33 cellular contexts compared by ENCODE assay signal in the genomic region with DNA sequence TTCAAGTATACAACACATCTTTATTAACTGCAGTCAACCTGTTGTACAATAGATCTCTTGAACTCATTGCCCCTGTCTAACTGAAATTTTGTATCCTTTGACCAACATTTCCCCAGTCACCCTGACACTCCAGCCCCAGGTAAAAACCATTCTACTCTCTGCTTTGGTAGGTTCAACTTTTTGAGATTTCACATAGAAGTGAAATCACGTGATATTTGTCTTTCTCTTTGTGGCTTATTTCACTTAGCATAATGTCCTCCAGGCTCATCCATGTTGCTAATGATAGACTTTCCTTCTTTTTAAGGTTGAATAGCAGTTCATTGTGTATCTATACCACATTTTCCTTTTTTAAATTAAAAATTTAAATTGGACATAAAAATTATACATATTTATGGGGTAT.
DNase-seq lines count a peak whose midpoint lies in the region; ATAC-seq, FAIRE-seq and TF ChIP-seq lines count a peak whose summit lies in the region.
"Had no signal": no experiment of that assay in that cellular context is flagged by ENCODE, and none has a peak within 500 bp of the region (broad histone marks: within the 10 kb centered on the region; RNA-seq: fewer than 3 reads in every experiment).

No MANE protein-coding gene starts in this region.

- TF ChIP-seq EP300 in HepG2 (IDR thresholded peaks at IDR 0.05; ENCODE audit: low read depth in 2 of 2, low read length in 2 of 2) (no peak), HepG2 (CRISPR knock-in tag; IDR thresholded peaks at IDR 0.05; ENCODE audit: borderline replicate concordance) (no peak), K562 (IDR thresholded peaks at IDR 0.05; ENCODE audit: low read length) (no peak)

- 6% methylated on average over 1 of the region's 1 CpG for WGBS in HepG2 (ENCODE audit: low lambda C conversion rate)
- WGBS in right lobe of liver (ENCODE audit: insufficient coverage, low coverage, low lambda C conversion rate, missing lambda C conversion rate): 63% methylated on average over 1 of the region's 1 CpG
- 45% methylated on average over 1 of the region's 1 CpG for WGBS in K562 (ENCODE audit: insufficient coverage, low coverage, missing lambda C conversion rate)

- no peaks in the 10 kb centered on the region; the same call in 1 of the 2 replicates for H3K4me1 ChIP-seq in HepG2 (ENCODE audit: insufficient read depth, low read length)
- H3K4me1 ChIP-seq in right lobe of liver: peaks cover 0 to 3% (median 0%) of the 10 kb centered on the region in 4 donors
- peaks cover 0 to 21% of the 10 kb centered on the region in 2 experiments; a peak in 3 of 5 replicates for H3K4me1 ChIP-seq in K562 (replicated peaks in 1 of 2; ENCODE audit: control insufficient read depth in 2 of 2, insufficient read depth in 2 of 2, low read length in 2 of 2)
- H3K4me1 ChIP-seq: A549, BLaER1, Caco-2 had no signal

- TF ChIP-seq RAD21 in HepG2 (CRISPR knock-in tag; IDR thresholded peaks at IDR 0.05) (no peak), K562 (CRISPR knock-in tag; conservative IDR thresholded peaks at IDR 0.05 in 1 of 2, IDR thresholded peaks at IDR 0.05 in 1 of 2) (no peak)

- intact Hi-C loops in HepG2 (cut with micrococcal nuclease; ENCODE audit: unreplicated experiment) (no loop called here), right lobe of liver (cut with DNase I) (no loop called here), K562 (cut with micrococcal nuclease) (no loop called here)

- no peak overlapping the region for H3K27ac ChIP-seq in HepG2 (ENCODE audit: extremely low read length, insufficient read depth, low read length)
- H3K27ac ChIP-seq in right lobe of liver: no peak overlapping the region
- H3K27ac ChIP-seq in K562 (ENCODE audit: extremely low read depth, low read depth, low read length): no peak overlapping the region
- H3K27ac ChIP-seq: 22Rv1; A549; BLaER1; BLaER1 treated with 17β-estradiol and CSF1 and Interleukin-3, amounts not matched to agents 10 nM and 100 nM; C4-2B had no signal

- no peaks in the 10 kb centered on the region for H3K79me2 ChIP-seq in HepG2 (ENCODE audit: insufficient read depth, low read length)
- H3K79me2 ChIP-seq in K562 (ENCODE audit: control insufficient read depth, insufficient read depth, low read length): no peaks in the 10 kb centered on the region

- CTCF ChIA-PET in HepG2 (lab: Yijun Ruan, JAX; ENCODE audit: low intra/inter-chr PET ratio, low total read pairs): no interaction called here
- CTCF ChIA-PET in K562 (lab: Yijun Ruan, JAX; ENCODE audit: low intra/inter-chr PET ratio): no interaction called here

- H3K4me2 ChIP-seq in HepG2 (ENCODE audit: low read depth, low read length): no peak overlapping the region
- H3K4me2 ChIP-seq in K562 (ENCODE audit: insufficient read depth, low read length): no peak overlapping the region
- H3K4me2 ChIP-seq: A549; BLaER1; BLaER1 treated with 17β-estradiol and CSF1 and Interleukin-3, amounts not matched to agents 10 nM and 100 nM had no signal

- FAIRE-seq in HepG2 (lab: Jason Lieb, UNC) (no peak), K562 (lab: Jason Lieb, UNC) (no peak)
- FAIRE-seq: A204.1, A549, D721Med had no signal

- in situ Hi-C loops in HepG2 (cut with HindIII; ENCODE audit: extremely low pct_ligation_motif_present, low pct_unique_long_range_greater_than_20kb) (no loop called here), K562 (cut with MboI) (no loop called here)

- ATAC-seq in HepG2 (no peak), right lobe of liver (no peak), K562 (no peak), GM19397 (IDR thresholded peaks at IDR 0.05; ENCODE audit: unreplicated experiment) (no peak)
- ATAC-seq: A549; CD8-positive, alpha-beta T cell had no signal

- H3K9me1 ChIP-seq in K562 (ENCODE audit: control insufficient read depth, insufficient read depth, low read length): no peaks in the 10 kb centered on the region

- no peaks in the 10 kb centered on the region for H4K20me1 ChIP-seq in HepG2 (ENCODE audit: insufficient read depth, low read length)
- H4K20me1 ChIP-seq in K562 (replicated peaks; ENCODE audit: control insufficient read depth, insufficient read depth, low read length): no peaks in the 10 kb centered on the region
- H4K20me1 ChIP-seq: BLaER1; BLaER1 treated with 17β-estradiol and CSF1 and Interleukin-3, amounts not matched to agents 10 nM and 100 nM had no signal

- TF ChIP-seq POLR2A in HepG2 (IDR thresholded peaks at IDR 0.05; ENCODE audit: insufficient read depth in 1 of 2, low read depth in 2 of 2, low read length in 2 of 2) (no peak), right lobe of liver (IDR thresholded peaks at IDR 0.05) (no peak), K562 (conservative IDR thresholded peaks at IDR 0.05) (no peak)

- H3K9me3 ChIP-seq in HepG2 (ENCODE audit: low read length): no peaks in the 10 kb centered on the region
- H3K9me3 ChIP-seq in right lobe of liver: no peaks in the 10 kb centered on the region
- no peaks in the 10 kb centered on the region for H3K9me3 ChIP-seq in K562 (replicated peaks; ENCODE audit: control insufficient read depth, insufficient read depth, low read depth, low read length)
- H3K9me3 ChIP-seq: A549; BE2C; BLaER1; BLaER1 treated with 17β-estradiol and CSF1 and Interleukin-3, amounts not matched to agents 10 nM and 100 nM; Caco-2 had no signal

- H3K4me3 ChIP-seq in HepG2 (replicated peaks in 1 of 3; ENCODE audit: insufficient read depth in 1 of 3, low read depth in 2 of 3, low read length in 3 of 3) (no peak overlapping the region), right lobe of liver (no peak overlapping the region), K562 (no peak overlapping the region)
- H3K4me3 ChIP-seq: A549; BLaER1; BLaER1 treated with 17β-estradiol and CSF1 and Interleukin-3, amounts not matched to agents 10 nM and 100 nM had no signal

- TF ChIP-seq CTCF in HepG2 (CRISPR knock-in tag; IDR thresholded peaks at IDR 0.05) (no peak), right lobe of liver (IDR thresholded peaks at IDR 0.05) (no peak), K562 (IDR thresholded peaks at IDR 0.05 in 2 of 3, conservative IDR thresholded peaks at IDR 0.05 in 1 of 3; ENCODE audit: insufficient read depth in 2 of 3, low read depth in 1 of 3, low read length in 3 of 3) (no peak)

- POLR2A ChIA-PET in HepG2 (lab: Yijun Ruan, JAX): no interaction called here
- POLR2A ChIA-PET in K562 (lab: Yijun Ruan, JAX): no interaction called here

- no TSS peak for BruUV-seq in HepG2 (replicated peaks; lab: Mats Ljungman, UMichigan)
- no TSS peak for BruUV-seq in K562 (replicated peaks; lab: Mats Ljungman, UMichigan)

- H3K27me3 ChIP-seq in HepG2 (ENCODE audit: control insufficient read depth in 1 of 2, insufficient read depth in 2 of 2, low read length in 2 of 2): no peaks in the 10 kb centered on the region
- H3K27me3 ChIP-seq in right lobe of liver: no peaks in the 10 kb centered on the region
- no peaks in the 10 kb centered on the region for H3K27me3 ChIP-seq in K562 (ENCODE audit: control insufficient read depth in 2 of 2, insufficient read depth in 2 of 2, low read length in 2 of 2)
- H3K27me3 ChIP-seq: BE2C; BLaER1; BLaER1 treated with 17β-estradiol and CSF1 and Interleukin-3, amounts not matched to agents 10 nM and 100 nM had no signal

- H3K36me3 ChIP-seq in HepG2 (replicated peaks in 1 of 2; ENCODE audit: control insufficient read depth in 1 of 2, insufficient read depth in 2 of 2, low read length in 2 of 2): no peaks in the 10 kb centered on the region
- no peaks in the 10 kb centered on the region for H3K36me3 ChIP-seq in right lobe of liver
- H3K36me3 ChIP-seq in K562 (ENCODE audit: control insufficient read depth, insufficient read depth, low read length): no peaks in the 10 kb centered on the region
- H3K36me3 ChIP-seq: BE2C; BLaER1; BLaER1 treated with 17β-estradiol and CSF1 and Interleukin-3, amounts not matched to agents 10 nM and 100 nM had no signal

- H3K9ac ChIP-seq in HepG2 (ENCODE audit: insufficient read depth, low read depth, low read length): no peak overlapping the region
- H3K9ac ChIP-seq in K562 (ENCODE audit: insufficient read depth in 1 of 2, low read depth in 2 of 2, low read length in 2 of 2): no peak overlapping the region
- H3K9ac ChIP-seq: BLaER1; BLaER1 treated with 17β-estradiol and CSF1 and Interleukin-3, amounts not matched to agents 10 nM and 100 nM had no signal

- H2AFZ ChIP-seq in HepG2 (ENCODE audit: low read length): no peak overlapping the region
- 0 out of 2 replicates have a peak overlapping the region, but pooled peaks have one; percentile 13 for H2AFZ ChIP-seq in K562 (ENCODE audit: low read depth, low read length)

- DNase-seq in HepG2 (ENCODE audit: low spot score) (no peak), right lobe of liver (no peak), OCI-M1 (lab: John Stamatoyannopoulos, UW) (peak; percentile 28), K562 (ENCODE audit: extremely low read depth in 1 of 4, low spot score in 3 of 4) (no peak), HK-2 (ENCODE audit: unreplicated experiment) (no peak)
- DNase-seq: 8988T; ACHN; AML-193; BE2C; C1 segment of cervical spinal cord; Caco-2; Calu3; CD4-positive, alpha-beta memory T cell; CD4-positive, alpha-beta T cell; CD4-positive, CD25-positive, alpha-beta regulatory T cell; CD8-positive, alpha-beta memory T cell; CD8-positive, alpha-beta T cell; COR-L47; DMS 273 treated with DMSO at 0.1 percent for 48 hours; DMS153; DMS53; DMS79; DMS79 treated with DMSO at 0.1 percent for 48 hours; DND-41; EL had no signal

TF ChIP-seq in HepG2, 621 proteins besides CTCF, POLR2A, EP300 and RAD21:
- no peak for TF ChIP-seq ZNF382 (CRISPR knock-in tag; IDR thresholded peaks at IDR 0.05; ENCODE audit: borderline replicate concordance)
- TF ChIP-seq RAD51 (IDR thresholded peaks at IDR 0.05; ENCODE audit: borderline replicate concordance): peak; percentile 58; the same call in 1 of the 2 replicates

TF ChIP-seq in K562, 482 proteins besides CTCF, POLR2A, EP300 and RAD21 (continues in another document):
- TF ChIP-seq MAFK (IDR thresholded peaks at IDR 0.05; ENCODE audit: low read length) (no peak), RAD51 (IDR thresholded peaks at IDR 0.05; ENCODE audit: borderline replicate concordance, low read depth) (0 out of 2 replicates have a peak, but pooled peaks have one; percentile 29)
- TF ChIP-seq, protein P1, sequence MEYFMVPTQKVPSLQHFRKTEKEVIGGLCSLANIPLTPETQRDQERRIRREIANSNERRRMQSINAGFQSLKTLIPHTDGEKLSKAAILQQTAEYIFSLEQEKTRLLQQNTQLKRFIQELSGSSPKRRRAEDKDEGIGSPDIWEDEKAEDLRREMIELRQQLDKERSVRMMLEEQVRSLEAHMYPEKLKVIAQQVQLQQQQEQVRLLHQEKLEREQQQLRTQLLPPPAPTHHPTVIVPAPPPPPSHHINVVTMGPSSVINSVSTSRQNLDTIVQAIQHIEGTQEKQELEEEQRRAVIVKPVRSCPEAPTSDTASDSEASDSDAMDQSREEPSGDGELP (CRISPR knock-in tag; IDR thresholded peaks at IDR 0.05; ENCODE audit: borderline replicate concordance): no peak
